ENCODE assay signal across 23 cellular contexts in genomic region chrX:40571600-40571999, GRCh38. TPM values are rescaled to one million over a fixed set of nuclear protein-coding genes. Genes with fewer than 3 reads are reported as not detected.
"Had no signal": no experiment of that assay in that cellular context is flagged by ENCODE, and none has a peak within 500 bp of the region (broad histone marks: within the 10 kb centered on the region; RNA-seq: fewer than 3 reads in every experiment).

No MANE protein-coding gene starts in this region.

- H3K4me3 Mint-ChIP-seq: brain, neural progenitor cell, WTC11 had no signal

- FAIRE-seq: TTC549 had no signal

- H3K9me3 Mint-ChIP-seq: activated T-cell treated with anti-CD3 and anti-CD28 coated beads, Interleukin-2, amount 50 U/mL, for 72 hours; WTC11 had no signal

- H3K36me3 Mint-ChIP-seq: brain, neural progenitor cell, WTC11 had no signal

- H3K27ac Mint-ChIP-seq: brain, neural progenitor cell, WTC11 had no signal

- ATAC-seq: SK-N-SH treated with all-trans-retinoic acid at 6 μM for 48 hours, WTC11 had no signal

- DNase-seq: cortex of kidney; effector CD4-positive, alpha-beta T cell; islet precursor cell; midbrain; right lobe of liver; tibial artery; uterus had no signal

- H3K27me3 Mint-ChIP-seq: brain had no signal

- H3K4me1 Mint-ChIP-seq: neural progenitor cell had no signal

RNA-seq across cellular contexts. Expression of gene MPC1L, which starts 51.6 kb away (rescaled TPM):
- total RNA-seq: activated T-cell treated with anti-CD3 and anti-CD28 coated beads, Interleukin-2, amount 50 U/mL, for 72 hours; esophagus muscularis mucosa; fibroblast of villous mesenchyme; glomerular endothelial cell; hepatocyte; lung microvascular endothelial cell; myocyte; ovary; pulmonary artery endothelial cell; right lobe of liver; subcutaneous adipose tissue; T-helper 2 cell treated with Interferon-gamma antibody and Interleukin-4, amounts not matched to agents 100 ng/mL and 5 ng/mL, for 36 hours; uterus; WTC11 had no signal
